28 cellular contexts compared by ENCODE assay signal in genomic region chr9:128651798-128652197, GRCh38.
"Had no signal": no experiment of that assay in that cellular context is flagged by ENCODE, and none has a peak within 500 bp of the region (broad histone marks: within the 10 kb centered on the region; RNA-seq: fewer than 3 reads in every experiment).

No MANE protein-coding gene starts in this region.

- DNase-seq: activated CD4-positive, alpha-beta T cell treated with anti-CD3 and anti-CD28 coated beads, Interleukin-2, amount 10 ng/mL, durations not matched to agents 24 days and 14 days; activated CD4-positive, alpha-beta T cell treated with anti-CD3 and anti-CD28 coated beads, Interleukin-2, amount 50 U/mL, for 4 hours; activated CD4-positive, CD25-positive, alpha-beta regulatory T cell; activated CD8-positive, alpha-beta T cell treated with anti-CD3 and anti-CD28 coated beads for 36 hours; activated gamma-delta T cell treated with Interleukin-2 at 50 U/mL for 16 hours; activated naive CD4-positive, alpha-beta T cell treated with anti-CD3 and anti-CD28 coated beads for 36 hours; activated T-cell treated with anti-CD3 and anti-CD28 coated beads, Interleukin-2, amount 50 U/mL, for 24 hours; adrenal gland; caudate nucleus; KG1; MM.1S; MV-4-11; NCI-H1092; NCI-H1436 treated with DMSO at 0.1 percent for 48 hours; NCI-H1694 treated with DMSO at 0.1 percent for 48 hours; NCI-H2029; NCI-H345; NCI-H524 treated with DMSO at 0.1 percent for 48 hours; SHP77 treated with DMSO at 0.1 percent for 48 hours; SK-N-SH; T-helper 2 cell; T-helper 9 cell had no signal

- H3K27me3 Mint-ChIP-seq: activated CD4-positive, alpha-beta T cell treated with anti-CD3 and anti-CD28 coated beads, Interleukin-2, amount 10 ng/mL, durations not matched to agents 24 days and 14 days; activated CD8-positive, alpha-beta T cell treated with anti-CD3 and anti-CD28 coated beads for 36 hours; activated T-cell treated with anti-CD3 and anti-CD28 coated beads, Interleukin-2, amount 50 U/mL, for 24 hours; brain had no signal

- H3K27ac ChIP-seq: adrenal gland, SJSA1, VCaP had no signal

- H3K4me3 Mint-ChIP-seq: activated CD4-positive, alpha-beta T cell treated with anti-CD3 and anti-CD28 coated beads, Interleukin-2, amount 10 ng/mL, durations not matched to agents 24 days and 14 days; activated CD8-positive, alpha-beta T cell treated with anti-CD3 and anti-CD28 coated beads for 36 hours; activated naive CD4-positive, alpha-beta T cell treated with anti-CD3 and anti-CD28 coated beads for 36 hours; activated T-cell treated with anti-CD3 and anti-CD28 coated beads, Interleukin-2, amount 50 U/mL, for 24 hours had no signal

- H3K27ac Mint-ChIP-seq: activated CD4-positive, alpha-beta T cell treated with anti-CD3 and anti-CD28 coated beads, Interleukin-2, amount 10 ng/mL, durations not matched to agents 24 days and 14 days; activated CD8-positive, alpha-beta T cell treated with anti-CD3 and anti-CD28 coated beads for 36 hours; activated naive CD4-positive, alpha-beta T cell treated with anti-CD3 and anti-CD28 coated beads for 36 hours; activated T-cell treated with anti-CD3 and anti-CD28 coated beads, Interleukin-2, amount 50 U/mL, for 24 hours; brain had no signal

- FAIRE-seq: bronchial epithelial cell had no signal

- H3K4me2 ChIP-seq: SK-N-SH had no signal

- H3K36me3 ChIP-seq: adrenal gland, SJSA1 had no signal

- H3K9me3 Mint-ChIP-seq: activated CD4-positive, alpha-beta T cell treated with anti-CD3 and anti-CD28 coated beads, Interleukin-2, amount 10 ng/mL, durations not matched to agents 24 days and 14 days; activated CD8-positive, alpha-beta T cell treated with anti-CD3 and anti-CD28 coated beads for 36 hours; activated naive CD4-positive, alpha-beta T cell treated with anti-CD3 and anti-CD28 coated beads for 36 hours; activated naive CD4-positive, alpha-beta T cell treated with anti-CD3 and anti-CD28 coated beads, Interleukin-2, amount 50 U/mL, for 72 hours; activated T-cell treated with anti-CD3 and anti-CD28 coated beads, Interleukin-2, amount 50 U/mL, for 24 hours; brain had no signal

- H3K9ac ChIP-seq: SK-N-SH had no signal

- H3K27me3 ChIP-seq: adrenal gland, SJSA1 had no signal

- H3K9me3 ChIP-seq: adrenal gland, SJSA1, SK-N-SH had no signal

- H3K4me3 ChIP-seq: adrenal gland, SJSA1 had no signal

- ATAC-seq: activated CD8-positive, alpha-beta T cell treated with anti-CD3 and anti-CD28 coated beads for 36 hours; activated naive CD4-positive, alpha-beta T cell treated with anti-CD3 and anti-CD28 coated beads, Interleukin-2, amount 50 U/mL, for 72 hours; Panc1 had no signal
